ENCODE assay signal across 7 cellular contexts in genomic region chr16:29604641-29605549, GRCh38. TPM values are rescaled to one million over a fixed set of nuclear protein-coding genes. Genes with fewer than 3 reads are reported as not detected.
DNase-seq lines count a peak whose midpoint lies in the region; ATAC-seq and TF ChIP-seq lines count a peak whose summit lies in the region.
"Not testable (repeated sequence)": the region's sequence is repeated elsewhere in the genome, so short reads cannot be mapped to it uniquely, and the experiment has no call there.

No MANE protein-coding gene starts in this region.

- TF ChIP-seq EP300 in esophagus muscularis mucosa (IDR thresholded peaks at IDR 0.05): not testable (repeated sequence)

- peaks cover 18% of the 10 kb centered on the region for H3K4me1 Mint-ChIP-seq in T-helper 17 cell
- peaks cover 52% of the 10 kb centered on the region for H3K4me1 Mint-ChIP-seq in activated naive CD8-positive, alpha-beta T cell treated with anti-CD3 and anti-CD28 coated beads for 36 hours

- H3K9me3 Mint-ChIP-seq in activated naive CD8-positive, alpha-beta T cell treated with anti-CD3 and anti-CD28 coated beads for 36 hours: not testable (repeated sequence)

- not testable (repeated sequence) for H3K27me3 ChIP-seq in esophagus muscularis mucosa; kidney epithelial cell (ENCODE audit: control insufficient read depth, insufficient read depth, low read length)

- not testable (repeated sequence) for H3K27ac Mint-ChIP-seq in T-helper 17 cell
- H3K27ac Mint-ChIP-seq in activated naive CD8-positive, alpha-beta T cell treated with anti-CD3 and anti-CD28 coated beads for 36 hours: peak overlapping the region; percentile 31

- DNase-seq in DMS53 (lab: John Stamatoyannopoulos, UW) (peak; percentile 17), M059J (ENCODE audit: low read depth) (peak; percentile 82), esophagus muscularis mucosa (ENCODE audit: extremely low spot score) (peak; percentile 92), kidney epithelial cell (ENCODE audit: low read depth) (peak; percentile 65), renal cortical epithelial cell (ENCODE audit: low read depth) (peak; percentile 83)
- not testable (repeated sequence) for DNase-seq in T-helper 17 cell; activated naive CD8-positive, alpha-beta T cell treated with anti-CD3 and anti-CD28 coated beads for 36 hours

- not testable (repeated sequence) for H3K36me3 ChIP-seq in esophagus muscularis mucosa; kidney epithelial cell (ENCODE audit: control insufficient read depth, insufficient read depth, low read length)

- not testable (repeated sequence) for H3K4me3 ChIP-seq in esophagus muscularis mucosa; kidney epithelial cell (ENCODE audit: low read depth, low read length)

- H3K27me3 Mint-ChIP-seq in T-helper 17 cell; activated naive CD8-positive, alpha-beta T cell treated with anti-CD3 and anti-CD28 coated beads for 36 hours: not testable (repeated sequence)

- H3K4me1 ChIP-seq in esophagus muscularis mucosa: peaks cover 29 to 75% (median 72%) of the 10 kb centered on the region in 4 donors

- peak overlapping the region; percentile 54 to 78 (median 70) for H3K27ac ChIP-seq in esophagus muscularis mucosa (replicated peaks in 1 of 4)

- peak overlapping the region; percentile 25 for H3K4me3 Mint-ChIP-seq in T-helper 17 cell
- H3K4me3 Mint-ChIP-seq in activated naive CD8-positive, alpha-beta T cell treated with anti-CD3 and anti-CD28 coated beads for 36 hours: not testable (repeated sequence)

- WGBS in esophagus muscularis mucosa: 60% methylated on average over 15 of the region's 21 CpGs

- not testable (repeated sequence) for H3K36me3 Mint-ChIP-seq in T-helper 17 cell (ENCODE audit: low read depth)
- H3K36me3 Mint-ChIP-seq in activated naive CD8-positive, alpha-beta T cell treated with anti-CD3 and anti-CD28 coated beads for 36 hours: peaks cover 25% of the 10 kb centered on the region

- not testable (repeated sequence) for ATAC-seq in T-helper 17 cell

- H3K9me3 ChIP-seq in T-helper 17 cell (ENCODE audit: control insufficient read depth, low read length, poor library complexity, severe bottlenecking); esophagus muscularis mucosa: not testable (repeated sequence)

- intact Hi-C loops in esophagus muscularis mucosa (cut with DNase I): not testable (repeated sequence)

- not testable (repeated sequence) for TF ChIP-seq POLR2A in esophagus muscularis mucosa (IDR thresholded peaks at IDR 0.05; ENCODE audit: low read depth)

- TF ChIP-seq CTCF in esophagus muscularis mucosa (IDR thresholded peaks at IDR 0.05); kidney epithelial cell (IDR thresholded peaks at IDR 0.05; ENCODE audit: insufficient read depth, low read length, poor library complexity, severe bottlenecking): not testable (repeated sequence)

RNA-seq across cellular contexts. Expression of gene SPN, which starts 58.2 kb away (rescaled TPM):
- total RNA-seq in M059J (2014; rRNA removed; shearing (Covaris generic)): 1.1 and 1.8 TPM in 2 replicates
- total RNA-seq in T-helper 17 cell: 100 to 1,000 TPM; 122 to 147 TPM
- total RNA-seq in activated naive CD8-positive, alpha-beta T cell treated with anti-CD3 and anti-CD28 coated beads for 36 hours: 100 to 1,000 TPM; 122 TPM
- total RNA-seq in esophagus muscularis mucosa: 1 to 10 TPM; 1.1 to 4.2 (median 2.6) TPM
- total RNA-seq in kidney epithelial cell: 0.27 and 1.0 TPM in 2 replicates
- total RNA-seq in renal cortical epithelial cell: 0.05 TPM in 1 of 2 replicates, not detected in the other

Comparison
In these comparisons a context has a peak if more than half of its experiments do, and no peak if none do; other contexts are left out.
1. RNA of gene SPN, which starts 58.2 kb away (total RNA-seq): 122 to 147 TPM in T-helper 17 cell and 122 TPM in activated naive CD8-positive, alpha-beta T cell treated with anti-CD3 and anti-CD28 coated beads for 36 hours; 1.1 to 4.2 TPM in esophagus muscularis mucosa, 1.1 to 1.8 TPM in M059J, 0.27 to 1.0 TPM in kidney epithelial cell and 0.05 TPM in renal cortical epithelial cell; every median in the first group is over 10 times any median in the second.